8 cellular contexts compared by ENCODE assay signal in the genomic region with DNA sequence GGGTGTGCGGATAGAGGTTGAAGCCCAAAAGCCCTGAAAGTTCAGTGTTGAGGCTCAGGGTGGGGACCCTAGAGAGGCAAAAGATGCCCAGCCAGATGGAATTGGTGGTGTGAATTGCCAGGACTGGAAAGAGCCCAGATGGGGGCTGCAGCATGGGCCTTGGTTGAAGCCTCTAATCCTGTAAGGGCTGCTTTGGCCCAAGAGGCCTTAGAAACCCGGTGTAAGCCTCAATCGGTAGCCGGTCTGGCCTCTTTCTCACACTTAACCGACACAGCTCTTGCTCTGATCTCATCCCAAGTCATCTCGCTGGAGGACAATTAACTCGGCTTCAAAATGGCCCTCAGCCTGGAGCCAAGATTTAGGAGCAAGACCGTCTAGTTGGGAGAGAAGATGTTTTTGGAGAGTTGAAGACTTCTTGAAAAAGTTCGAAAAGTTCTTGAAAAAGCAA. TPM values are rescaled to one million over a fixed set of nuclear protein-coding genes. Genes with fewer than 3 reads are reported as not detected.
DNase-seq lines count a peak whose midpoint lies in the region; ATAC-seq and TF ChIP-seq lines count a peak whose summit lies in the region.

No MANE protein-coding gene starts in this region.

- peak overlapping the region; percentile 81 to 93 (median 86) for H3K4me3 Mint-ChIP-seq in brain

- H3K4me3 ChIP-seq in GM06990 (replicated peaks; ENCODE audit: low read depth, low read length) (peak overlapping the region; percentile 82), Panc1 (ENCODE audit: low read depth in 2 of 2, low read length in 2 of 2) (peak overlapping the region; percentile 63 to 91), left lung (peak overlapping the region; percentile 77 to 90)

- CTCF ChIA-PET in Panc1 (lab: Charles Lee) = no interaction called here

- peaks cover 14% of the 10 kb centered on the region for H3K36me3 ChIP-seq in GM06990 (ENCODE audit: control insufficient read depth, insufficient read depth, low read length)
- no peaks in the 10 kb centered on the region for H3K36me3 ChIP-seq in Panc1 (ENCODE audit: control insufficient read depth, insufficient read depth, low read length)
- H3K36me3 ChIP-seq in left lung = peaks cover 0 to 28% of the 10 kb centered on the region in 2 donors

- H3K4me1 ChIP-seq in Panc1 (ENCODE audit: control insufficient read depth, insufficient read depth, low read length) (peaks cover 18% of the 10 kb centered on the region), left lung (peaks cover 28 to 71% of the 10 kb centered on the region in 2 donors)

- peak overlapping the region; percentile 92 to 98 (median 97) for H3K27ac Mint-ChIP-seq in brain

- BruUV-seq in Panc1 (replicated peaks; lab: Mats Ljungman, UMichigan) = TSS peak; percentile 86

- intact Hi-C loops in Panc1 (cut with micrococcal nuclease; ENCODE audit: unreplicated experiment) (no loop called here), left lung (cut with DNase I) (no loop called here)

- H3K4me1 Mint-ChIP-seq in brain = peaks cover 55% of the 10 kb centered on the region

- H3K27me3 ChIP-seq in GM06990 (replicated peaks; ENCODE audit: control insufficient read depth, insufficient read depth, low read length) = no peaks in the 10 kb centered on the region
- no peaks in the 10 kb centered on the region for H3K27me3 ChIP-seq in Panc1 (ENCODE audit: control insufficient read depth, insufficient read depth, low read length)
- no peaks in the 10 kb centered on the region for H3K27me3 ChIP-seq in left lung

- ATAC-seq in Panc1 = no peak
- no peak for ATAC-seq in left lung

- TF ChIP-seq CTCF in GM06990 (IDR thresholded peaks at IDR 0.05; ENCODE audit: insufficient read depth, low read length, poor library complexity, severe bottlenecking) (no peak), Panc1 (IDR thresholded peaks at IDR 0.05) (no peak), brain (conservative IDR thresholded peaks at IDR 0.05) (no peak), left lung (IDR thresholded peaks at IDR 0.05) (no peak)

- H3K27ac ChIP-seq in Panc1 (ENCODE audit: low read length) (peak overlapping the region; percentile 86), left lung (peak overlapping the region; percentile 98 to 99), temporal lobe (ENCODE audit: low read depth, low read length) (peak overlapping the region; percentile 96)

- in situ Hi-C loops in Panc1 (cut with HindIII; ENCODE audit: low pct_unique_long_range_greater_than_20kb, low sequenced_read_pairs) = no loop called here

- peaks cover 31% of the 10 kb centered on the region for H3K36me3 Mint-ChIP-seq in brain

- H3K27me3 Mint-ChIP-seq in brain = peaks cover 3% of the 10 kb centered on the region

- peak; percentile 44 for DNase-seq in GM06990 (ENCODE audit: extremely low read depth, insufficient read length)
- DNase-seq in Panc1 (ENCODE audit: low read depth, low spot score) = no peak
- DNase-seq in left lung = peak in 1 of 2 donors; percentile 31
- no peak for DNase-seq in GOT3 (lab: John Stamatoyannopoulos, UW)
- DNase-seq in NCI-H2196 (lab: John Stamatoyannopoulos, UW; ENCODE audit: unreplicated experiment) = no peak
- no peak for DNase-seq in 8988T

- POLR2A ChIA-PET in Panc1 (lab: Charles Lee) = interaction anchor here (0.7 kb wide), 1 partner anchor 73 kb away, joined by 4 read pairs; no protein-coding TSS in a partner anchor

- H3K9me3 Mint-ChIP-seq in brain = peaks cover 0 to 5% (median 0%) of the 10 kb centered on the region in 5 experiments

- H3K9me3 ChIP-seq in Panc1 (ENCODE audit: control insufficient read depth, insufficient read depth, low read depth, low read length) (no peaks in the 10 kb centered on the region), left lung (no peaks in the 10 kb centered on the region)

RNA-seq across cellular contexts. Expression of a gene that starts 2.0 kb away (rescaled TPM):
- total RNA-seq in Panc1 (2021; ENCODE audit: unreplicated experiment) (165 TPM), left lung (100 to 1,000 TPM; 437 to 536 TPM), temporal lobe (95.1 TPM)
- 231 TPM for polyA plus RNA-seq in Panc1 (2012; ENCODE audit: insufficient read length)
- 171 TPM for polyA plus RNA-seq in brain (ENCODE audit: insufficient read depth, low read depth, low replicate concordance)

RNA-seq across cellular contexts. Expression of a gene that starts 33.4 kb away (rescaled TPM):
- total RNA-seq in Panc1 (2021; ENCODE audit: unreplicated experiment) (75.8 TPM), left lung (10 to 100 TPM; 70.7 to 88.8 TPM), temporal lobe (26.1 TPM)
- polyA plus RNA-seq in Panc1 (2012; ENCODE audit: insufficient read length) = 61.5 TPM
- 47.7 TPM for polyA plus RNA-seq in brain (ENCODE audit: insufficient read depth, low read depth, low replicate concordance)
